ENCODE assay signal across 18 cellular contexts in genomic region chr3:130857336-130858026, GRCh38. TPM values are rescaled to one million over a fixed set of nuclear protein-coding genes. Genes with fewer than 3 reads are reported as not detected.
DNase-seq lines count a peak whose midpoint lies in the region; ATAC-seq and TF ChIP-seq lines count a peak whose summit lies in the region.
"Had no signal": no experiment of that assay in that cellular context is flagged by ENCODE, and none has a peak within 500 bp of the region (broad histone marks: within the 10 kb centered on the region; RNA-seq: fewer than 3 reads in every experiment).

No MANE protein-coding gene starts in this region.

- CTCF ChIA-PET in activated naive CD4-positive, alpha-beta T cell treated with anti-CD3 and anti-CD28 coated beads for 36 hours (lab: Charles Lee) = interaction anchor here (0.5 to 1.6 kb wide), 2 partner anchors 36 to 938 kb away, joined by 4 to 7 read pairs; no protein-coding TSS in a partner anchor
- CTCF ChIA-PET in activated naive CD4-positive, alpha-beta T cell treated with anti-CD3 and anti-CD28 coated beads, Interleukin-2, amount 10 ng/mL, durations not matched to agents 7 days and 5 days (lab: Charles Lee) = no interaction called here
- CTCF ChIA-PET in PC-3 (lab: Charles Lee) = no interaction called here

- no peaks in the 10 kb centered on the region for H3K9me2 ChIP-seq in PC-3 (replicated peaks; ENCODE audit: low read length)

- no peak overlapping the region for H3K4me3 Mint-ChIP-seq in activated naive CD4-positive, alpha-beta T cell treated with anti-CD3 and anti-CD28 coated beads for 36 hours
- H3K4me3 Mint-ChIP-seq in activated naive CD4-positive, alpha-beta T cell treated with anti-CD3 and anti-CD28 coated beads, Interleukin-2, amount 10 ng/mL, durations not matched to agents 7 days and 5 days = no peak overlapping the region
- H3K4me3 Mint-ChIP-seq: activated CD8-positive, alpha-beta T cell treated with anti-CD3 and anti-CD28 coated beads, Interleukin-2, amount 10 ng/mL, durations not matched to agents 7 days and 5 days; endodermal cell; HFFc6 had no signal

- H3K4me2 ChIP-seq in PC-3 (ENCODE audit: low read length) = no peak overlapping the region

- peak; percentile 28 for DNase-seq in activated naive CD4-positive, alpha-beta T cell treated with anti-CD3 and anti-CD28 coated beads for 36 hours
- no peak for DNase-seq in activated naive CD4-positive, alpha-beta T cell treated with anti-CD3 and anti-CD28 coated beads, Interleukin-2, amount 10 ng/mL, durations not matched to agents 7 days and 5 days
- peak; percentile 6 for DNase-seq in PC-3
- no peak for DNase-seq in upper lobe of right lung
- DNase-seq in activated CD4-positive, CD25-positive, alpha-beta regulatory T cell treated with anti-CD3 and anti-CD28 coated beads, Interleukin-2, amount 50 U/mL, for 72 hours = no peak
- DNase-seq: ACHN; activated CD8-positive, alpha-beta T cell treated with anti-CD3 and anti-CD28 coated beads, Interleukin-2, amount 10 ng/mL, durations not matched to agents 7 days and 5 days; activated gamma-delta T cell; endodermal cell; HFFc6; NCI-H2171 treated with DMSO at 0.1 percent for 48 hours; psoas muscle; stimulated activated CD8-positive, alpha-beta memory T cell treated with anti-CD3 and anti-CD28 coated beads, Interleukin-4, amount 100 ng/mL, for 48 hours; T-helper 2 cell; uterus had no signal

- H3K27ac ChIP-seq in PC-3 (ENCODE audit: low read length) (no peak overlapping the region), upper lobe of right lung (no peak overlapping the region)
- H3K27ac ChIP-seq: psoas muscle, uterus had no signal

- no peak overlapping the region for H2AFZ ChIP-seq in PC-3 (ENCODE audit: low read length)

- no peaks in the 10 kb centered on the region for H3K4me1 ChIP-seq in PC-3 (ENCODE audit: insufficient read depth, low read length)
- H3K4me1 ChIP-seq in upper lobe of right lung = no peaks in the 10 kb centered on the region
- H3K4me1 ChIP-seq: uterus had no signal

- no TSS peak for BruUV-seq in PC-3 (replicated peaks; lab: Mats Ljungman, UMichigan)

- H3K9me3 ChIP-seq in PC-3 (ENCODE audit: low read length) (no peaks in the 10 kb centered on the region), upper lobe of right lung (no peaks in the 10 kb centered on the region)
- H3K9me3 ChIP-seq: psoas muscle, uterus had no signal

- H3K36me3 ChIP-seq in PC-3 (ENCODE audit: low read depth, low read length) (no peaks in the 10 kb centered on the region), upper lobe of right lung (no peaks in the 10 kb centered on the region)
- H3K36me3 ChIP-seq: uterus had no signal

- POLR2A ChIA-PET in PC-3 (lab: Charles Lee; ENCODE audit: unreplicated experiment) = no interaction called here

- H4K20me1 ChIP-seq in PC-3 (ENCODE audit: low read length) = no peaks in the 10 kb centered on the region

- no peak overlapping the region for H3K27ac Mint-ChIP-seq in activated naive CD4-positive, alpha-beta T cell treated with anti-CD3 and anti-CD28 coated beads for 36 hours
- no peak overlapping the region for H3K27ac Mint-ChIP-seq in activated naive CD4-positive, alpha-beta T cell treated with anti-CD3 and anti-CD28 coated beads, Interleukin-2, amount 10 ng/mL, durations not matched to agents 7 days and 5 days
- H3K27ac Mint-ChIP-seq: activated CD8-positive, alpha-beta T cell treated with anti-CD3 and anti-CD28 coated beads, Interleukin-2, amount 10 ng/mL, durations not matched to agents 7 days and 5 days; endodermal cell; HFFc6 had no signal

- no peaks in the 10 kb centered on the region for H3K36me3 Mint-ChIP-seq in activated naive CD4-positive, alpha-beta T cell treated with anti-CD3 and anti-CD28 coated beads for 36 hours (ENCODE audit: low read depth)
- no peaks in the 10 kb centered on the region for H3K36me3 Mint-ChIP-seq in activated naive CD4-positive, alpha-beta T cell treated with anti-CD3 and anti-CD28 coated beads, Interleukin-2, amount 10 ng/mL, durations not matched to agents 7 days and 5 days

- ATAC-seq in HG02885 (IDR thresholded peaks at IDR 0.05; ENCODE audit: poor library complexity, unreplicated experiment) = peak; percentile 32
- no peak for ATAC-seq in PC-3
- peak; percentile 53 for ATAC-seq in upper lobe of right lung
- ATAC-seq in HG03175 (IDR thresholded peaks at IDR 0.05; ENCODE audit: unreplicated experiment) = no peak
- ATAC-seq in HG03108 (IDR thresholded peaks at IDR 0.05; ENCODE audit: unreplicated experiment) = no peak
- ATAC-seq: activated CD8-positive, alpha-beta T cell treated with anti-CD3 and anti-CD28 coated beads, Interleukin-2, amount 10 ng/mL, durations not matched to agents 7 days and 5 days; psoas muscle had no signal

- H3K27me3 Mint-ChIP-seq in activated naive CD4-positive, alpha-beta T cell treated with anti-CD3 and anti-CD28 coated beads for 36 hours (ENCODE audit: low read depth) = peaks cover 55% of the 10 kb centered on the region
- H3K27me3 Mint-ChIP-seq in activated naive CD4-positive, alpha-beta T cell treated with anti-CD3 and anti-CD28 coated beads, Interleukin-2, amount 10 ng/mL, durations not matched to agents 7 days and 5 days = peaks cover 7% of the 10 kb centered on the region

- intact Hi-C loops in activated naive CD4-positive, alpha-beta T cell treated with anti-CD3 and anti-CD28 coated beads for 36 hours (cut with micrococcal nuclease) = no loop called here
- intact Hi-C loops in PC-3 (cut with micrococcal nuclease) (no loop called here), upper lobe of right lung (cut with DNase I) (no loop called here)

- no peaks in the 10 kb centered on the region for H3K79me2 ChIP-seq in PC-3 (ENCODE audit: low read length)

- H3K4me3 ChIP-seq in PC-3 (ENCODE audit: low read length) = no peak overlapping the region
- no peak overlapping the region for H3K4me3 ChIP-seq in upper lobe of right lung
- H3K4me3 ChIP-seq: psoas muscle, uterus had no signal

- TF ChIP-seq CTCF in PC-3 (conservative IDR thresholded peaks at IDR 0.05; ENCODE audit: low read depth, low read length) = no peak
- TF ChIP-seq CTCF in upper lobe of right lung (IDR thresholded peaks at IDR 0.05) = no peak

- peaks cover 8% of the 10 kb centered on the region for H3K4me1 Mint-ChIP-seq in activated naive CD4-positive, alpha-beta T cell treated with anti-CD3 and anti-CD28 coated beads for 36 hours (ENCODE audit: low read depth)
- H3K4me1 Mint-ChIP-seq in activated naive CD4-positive, alpha-beta T cell treated with anti-CD3 and anti-CD28 coated beads, Interleukin-2, amount 10 ng/mL, durations not matched to agents 7 days and 5 days = no peaks in the 10 kb centered on the region
- H3K4me1 Mint-ChIP-seq: endodermal cell had no signal

- H3F3A ChIP-seq in PC-3 (ENCODE audit: low read length, unreplicated experiment) = no peaks in the 10 kb centered on the region

- H3K9ac ChIP-seq in PC-3 (ENCODE audit: low read length) = no peak overlapping the region

- H3K27me3 ChIP-seq in PC-3 (ENCODE audit: low read length) (no peaks in the 10 kb centered on the region), upper lobe of right lung (no peaks in the 10 kb centered on the region)
- H3K27me3 ChIP-seq: uterus had no signal

- no peaks in the 10 kb centered on the region for H3K9me3 Mint-ChIP-seq in activated naive CD4-positive, alpha-beta T cell treated with anti-CD3 and anti-CD28 coated beads for 36 hours
- no peaks in the 10 kb centered on the region for H3K9me3 Mint-ChIP-seq in activated naive CD4-positive, alpha-beta T cell treated with anti-CD3 and anti-CD28 coated beads, Interleukin-2, amount 10 ng/mL, durations not matched to agents 7 days and 5 days
- H3K9me3 Mint-ChIP-seq: endodermal cell, HFFc6 had no signal

RNA-seq across cellular contexts. Expression of gene ATP2C1, which starts 36.4 kb away (rescaled TPM):
- 10 to 100 TPM; 41.2 to 44.9 TPM for total RNA-seq in activated naive CD4-positive, alpha-beta T cell treated with anti-CD3 and anti-CD28 coated beads for 36 hours
- 34.0 and 49.1 TPM in 2 replicates for total RNA-seq in PC-3 (2014; rRNA removed)
- 142 TPM for total RNA-seq in upper lobe of right lung

Comparison
In these comparisons a context has a peak if more than half of its experiments do, and no peak if none do; other contexts are left out.
1. DNase-seq: peak in activated naive CD4-positive, alpha-beta T cell treated with anti-CD3 and anti-CD28 coated beads for 36 hours (single experiment) and PC-3 (single experiment); none in activated naive CD4-positive, alpha-beta T cell treated with anti-CD3 and anti-CD28 coated beads, Interleukin-2, amount 10 ng/mL, durations not matched to agents 7 days and 5 days (single experiment), upper lobe of right lung (single experiment) and activated CD4-positive, CD25-positive, alpha-beta regulatory T cell treated with anti-CD3 and anti-CD28 coated beads, Interleukin-2, amount 50 U/mL, for 72 hours (single experiment).
2. ATAC-seq: peak in HG02885 (single experiment) and upper lobe of right lung (single experiment); none in PC-3 (single experiment), HG03175 (single experiment) and HG03108 (single experiment).